8 cellular contexts compared by ENCODE assay signal in genomic region chr11:75667268-75667830, GRCh38. TPM values are rescaled to one million over a fixed set of nuclear protein-coding genes. Genes with fewer than 3 reads are reported as not detected.
DNase-seq lines count a peak whose midpoint lies in the region; ATAC-seq and TF ChIP-seq lines count a peak whose summit lies in the region.

No MANE protein-coding gene starts in this region.

- peak overlapping the region; percentile 5 for H3K27ac Mint-ChIP-seq in activated CD4-positive, alpha-beta T cell treated with anti-CD3 and anti-CD28 coated beads, Interleukin-2, amount 10 ng/mL, durations not matched to agents 24 days and 14 days

- H3K9me3 ChIP-seq in left lung: no peaks in the 10 kb centered on the region

- intact Hi-C loops in activated CD4-positive, alpha-beta T cell treated with anti-CD3 and anti-CD28 coated beads, Interleukin-2, amount 10 ng/mL, durations not matched to agents 24 days and 14 days (cut with micrococcal nuclease): no loop called here
- intact Hi-C loops in left lung (cut with DNase I): no loop called here

- H3K27ac ChIP-seq in cingulate gyrus (ENCODE audit: low read depth, low read length): peak overlapping the region; percentile 39
- H3K27ac ChIP-seq in left lung: no peak overlapping the region
- peak overlapping the region; percentile 21 for H3K27ac ChIP-seq in substantia nigra (ENCODE audit: low read depth, low read length, poor library complexity, severe bottlenecking)

- peak overlapping the region; percentile 73 for H3K4me3 Mint-ChIP-seq in activated CD4-positive, alpha-beta T cell treated with anti-CD3 and anti-CD28 coated beads, Interleukin-2, amount 10 ng/mL, durations not matched to agents 24 days and 14 days

- DNase-seq in activated CD4-positive, alpha-beta T cell treated with anti-CD3 and anti-CD28 coated beads, Interleukin-2, amount 10 ng/mL, durations not matched to agents 24 days and 14 days: peak; percentile 70
- DNase-seq in activated CD4-positive, alpha-beta T cell treated with anti-CD3 and anti-CD28 coated beads, Interleukin-2, amount 50 U/mL, for 1 hour: no peak
- peak; percentile 70 for DNase-seq in NCI-H69 (lab: John Stamatoyannopoulos, UW)
- peak in 1 of 2 donors; percentile 84 for DNase-seq in left lung
- peak in 16 of 49 donors; percentile 4 to 58 (median 26) for DNase-seq in substantia nigra (lab: John Stamatoyannopoulos, UW)

- H3K4me1 Mint-ChIP-seq in activated CD4-positive, alpha-beta T cell treated with anti-CD3 and anti-CD28 coated beads, Interleukin-2, amount 10 ng/mL, durations not matched to agents 24 days and 14 days: peaks cover 15% of the 10 kb centered on the region

- TF ChIP-seq CTCF in left lung (IDR thresholded peaks at IDR 0.05): no peak

- H3K27me3 ChIP-seq in left lung: peaks cover 31 to 97% of the 10 kb centered on the region in 2 donors

- H3K36me3 ChIP-seq in left lung: no peaks in the 10 kb centered on the region

- no peaks in the 10 kb centered on the region for H3K36me3 Mint-ChIP-seq in activated CD4-positive, alpha-beta T cell treated with anti-CD3 and anti-CD28 coated beads, Interleukin-2, amount 10 ng/mL, durations not matched to agents 24 days and 14 days (ENCODE audit: low read depth)

- H3K9me3 Mint-ChIP-seq in activated CD4-positive, alpha-beta T cell treated with anti-CD3 and anti-CD28 coated beads, Interleukin-2, amount 10 ng/mL, durations not matched to agents 24 days and 14 days: peaks cover 5% of the 10 kb centered on the region

- H3K4me3 ChIP-seq in left lung: peak overlapping the region; percentile 40 to 44

- ATAC-seq in left lung: peak; percentile 67
- ATAC-seq in GM21723 (IDR thresholded peaks at IDR 0.05; ENCODE audit: unreplicated experiment): no peak
- ATAC-seq in HG02885 (IDR thresholded peaks at IDR 0.05; ENCODE audit: poor library complexity, unreplicated experiment): no peak

- H3K4me1 ChIP-seq in left lung: peaks cover 10 to 26% of the 10 kb centered on the region in 2 donors

- peaks cover 65% of the 10 kb centered on the region for H3K27me3 Mint-ChIP-seq in activated CD4-positive, alpha-beta T cell treated with anti-CD3 and anti-CD28 coated beads, Interleukin-2, amount 10 ng/mL, durations not matched to agents 24 days and 14 days

RNA-seq across cellular contexts. Expression of gene MAP6, which starts 1.5 kb away (rescaled TPM):
- 0.09 and 0.14 TPM in 2 replicates for total RNA-seq in activated CD4-positive, alpha-beta T cell treated with anti-CD3 and anti-CD28 coated beads, Interleukin-2, amount 10 ng/mL, durations not matched to agents 24 days and 14 days
- total RNA-seq in left lung: 1 to 10 TPM; 5.9 to 6.6 TPM

RNA-seq across cellular contexts. Expression of gene MOGAT2, which starts 50.3 kb away (rescaled TPM):
- not detected in 2 replicates for total RNA-seq in activated CD4-positive, alpha-beta T cell treated with anti-CD3 and anti-CD28 coated beads, Interleukin-2, amount 10 ng/mL, durations not matched to agents 24 days and 14 days
- not detected for total RNA-seq in left lung

Comparison
In these comparisons a context has a peak if more than half of its experiments do, and no peak if none do; other contexts are left out.
1. H3K27ac ChIP-seq: peak in cingulate gyrus (single experiment) and substantia nigra (single experiment); none in left lung (0 of 2).